10 cellular contexts compared by ENCODE assay signal in genomic region chr3:197352382-197352781, GRCh38. TPM values are rescaled to one million over a fixed set of nuclear protein-coding genes. Genes with fewer than 3 reads are reported as not detected.
DNase-seq lines count a peak whose midpoint lies in the region; ATAC-seq and TF ChIP-seq lines count a peak whose summit lies in the region.
"Had no signal": no experiment of that assay in that cellular context is flagged by ENCODE, and none has a peak within 500 bp of the region (broad histone marks: within the 10 kb centered on the region; RNA-seq: fewer than 3 reads in every experiment).

No MANE protein-coding gene starts in this region.

- H2BK12ac ChIP-seq in neuronal stem cell (ENCODE audit: low read length) = no peak overlapping the region

- H3K4me3 ChIP-seq in BLaER1 (no peak overlapping the region), PC-3 (ENCODE audit: low read length) (no peak overlapping the region), fibroblast of villous mesenchyme (ENCODE audit: low read depth, low read length) (no peak overlapping the region), neuronal stem cell (ENCODE audit: low read length in 2 of 2) (no peak overlapping the region)

- H3K27ac ChIP-seq in BLaER1 = no peak overlapping the region
- no peak overlapping the region for H3K27ac ChIP-seq in PC-3 (ENCODE audit: low read length)
- no peak overlapping the region for H3K27ac ChIP-seq in neuronal stem cell (replicated peaks; ENCODE audit: low read length)

- DNase-seq in PC-3 = peak; percentile 41
- DNase-seq in fibroblast of villous mesenchyme (ENCODE audit: low read depth) = peak; percentile 92
- no peak for DNase-seq in neuronal stem cell (ENCODE audit: low spot score)
- DNase-seq in NCI-H2081 (lab: John Stamatoyannopoulos, UW) = no peak
- DNase-seq in NCI-H345 (lab: John Stamatoyannopoulos, UW) = no peak
- no peak for DNase-seq in DMS153 treated with DMSO at 0.1 percent for 48 hours (lab: John Stamatoyannopoulos, UW; ENCODE audit: unreplicated experiment)
- no peak for DNase-seq in KG1 (lab: John Stamatoyannopoulos, UW)
- DNase-seq: activated CD4-positive, alpha-beta memory T cell treated with anti-CD3 and anti-CD28 coated beads for 36 hours; activated naive CD4-positive, alpha-beta T cell treated with anti-CD3 and anti-CD28 coated beads, Interleukin-2, amount 50 U/mL, for 16 hours had no signal

- no peak overlapping the region for H3K4ac ChIP-seq in neuronal stem cell (ENCODE audit: low read length)

- TF ChIP-seq CTCF in PC-3 (conservative IDR thresholded peaks at IDR 0.05; ENCODE audit: low read depth, low read length) (no peak), fibroblast of villous mesenchyme (IDR thresholded peaks at IDR 0.05; ENCODE audit: insufficient read depth, low read depth, low read length) (no peak)

- H4K20me1 ChIP-seq in BLaER1 (no peaks in the 10 kb centered on the region), PC-3 (ENCODE audit: low read length) (no peaks in the 10 kb centered on the region)

- H3K36me3 ChIP-seq in BLaER1 = no peaks in the 10 kb centered on the region
- H3K36me3 ChIP-seq in PC-3 (ENCODE audit: low read depth, low read length) = no peaks in the 10 kb centered on the region
- H3K36me3 ChIP-seq in neuronal stem cell (replicated peaks in 1 of 2; ENCODE audit: control insufficient read depth in 2 of 2, insufficient read depth in 2 of 2, low read length in 2 of 2) = no peaks in the 10 kb centered on the region

- H2AFZ ChIP-seq in PC-3 (ENCODE audit: low read length) = no peak overlapping the region
- peak overlapping the region; percentile 32 for H2AFZ ChIP-seq in neuronal stem cell (ENCODE audit: low read length)

- no TSS peak for BruUV-seq in PC-3 (replicated peaks; lab: Mats Ljungman, UMichigan)

- no peak overlapping the region for H3K14ac ChIP-seq in neuronal stem cell (ENCODE audit: low read length)

- WGBS in neuronal stem cell (ENCODE audit: extremely low coverage in 2 of 2, insufficient read length in 2 of 2, insufficient replicate concordance in 1 of 2), 2 donors = no CpG with 5 or more reads among the region's 5 CpGs

- no peaks in the 10 kb centered on the region for H3K79me2 ChIP-seq in PC-3 (ENCODE audit: low read length)

- H2BK15ac ChIP-seq in neuronal stem cell (ENCODE audit: low read length) = no peak overlapping the region

- no peaks in the 10 kb centered on the region for H3F3A ChIP-seq in PC-3 (ENCODE audit: low read length, unreplicated experiment)

- H3K9me3 ChIP-seq in BLaER1 = no peaks in the 10 kb centered on the region
- H3K9me3 ChIP-seq in PC-3 (ENCODE audit: low read length) = no peaks in the 10 kb centered on the region
- H3K9me3 ChIP-seq in neuronal stem cell (replicated peaks in 1 of 2; ENCODE audit: control insufficient read depth in 2 of 2, insufficient read depth in 1 of 2, low read depth in 1 of 2, low read length in 2 of 2) = peaks cover 0 to 3% of the 10 kb centered on the region in 2 donors

- no peak overlapping the region for H4K8ac ChIP-seq in neuronal stem cell (ENCODE audit: low read depth, low read length)

- H3K79me1 ChIP-seq in neuronal stem cell (ENCODE audit: low read depth, low read length) = no peaks in the 10 kb centered on the region

- H2BK5ac ChIP-seq in neuronal stem cell (ENCODE audit: low read length) = no peak overlapping the region

- H3K9ac ChIP-seq in BLaER1 (no peak overlapping the region), PC-3 (ENCODE audit: low read length) (no peak overlapping the region), neuronal stem cell (ENCODE audit: low read depth, low read length, poor library complexity) (no peak overlapping the region)

- H3K9me2 ChIP-seq in PC-3 (replicated peaks; ENCODE audit: low read length) = no peaks in the 10 kb centered on the region

- intact Hi-C loops in PC-3 (cut with micrococcal nuclease) = no loop called here

- H3K27me3 ChIP-seq in BLaER1 = no peaks in the 10 kb centered on the region
- H3K27me3 ChIP-seq in PC-3 (ENCODE audit: low read length) = no peaks in the 10 kb centered on the region
- no peaks in the 10 kb centered on the region for H3K27me3 ChIP-seq in neuronal stem cell (ENCODE audit: control insufficient read depth in 3 of 3, insufficient read depth in 3 of 3, low read depth in 1 of 3, low read length in 3 of 3)

- H3K4me1 ChIP-seq in BLaER1 (peaks cover 50% of the 10 kb centered on the region), PC-3 (ENCODE audit: insufficient read depth, low read length) (peaks cover 4% of the 10 kb centered on the region; the same call in 1 of the 2 replicates), neuronal stem cell (ENCODE audit: control insufficient read depth in 2 of 2, insufficient read depth in 1 of 2, low read depth in 1 of 2, low read length in 2 of 2) (peaks cover 20% of the 10 kb centered on the region in 2 donors)

- H2AK5ac ChIP-seq in neuronal stem cell (ENCODE audit: low read depth, low read length) = no peak overlapping the region

- peak; percentile 74 for ATAC-seq in PC-3

- H2BK120ac ChIP-seq in neuronal stem cell (ENCODE audit: low read depth, low read length) = no peak overlapping the region

- CTCF ChIA-PET in PC-3 (lab: Charles Lee) = no interaction called here

- no peak overlapping the region for H3K18ac ChIP-seq in neuronal stem cell (ENCODE audit: low read length)

- H3K23ac ChIP-seq in neuronal stem cell (ENCODE audit: low read depth, low read length, poor library complexity) = no peak overlapping the region

- POLR2A ChIA-PET in PC-3 (lab: Charles Lee; ENCODE audit: unreplicated experiment) = no interaction called here

- no peak overlapping the region for H4K91ac ChIP-seq in neuronal stem cell (ENCODE audit: low read depth, low read length, poor library complexity)

- peak overlapping the region; percentile 27 for H3K4me2 ChIP-seq in BLaER1
- no peak overlapping the region for H3K4me2 ChIP-seq in PC-3 (ENCODE audit: low read length)
- no peak overlapping the region for H3K4me2 ChIP-seq in neuronal stem cell (ENCODE audit: insufficient read depth, low read length, poor library complexity, severe bottlenecking)

RNA-seq across cellular contexts. Expression of gene DLG1, which starts 54.0 kb away (rescaled TPM):
- total RNA-seq in PC-3 (2014; rRNA removed) (60.8 and 77.8 TPM in 2 replicates), fibroblast of villous mesenchyme (51.9 and 87.7 TPM in 2 replicates)
- polyA plus RNA-seq in neuronal stem cell (2013, experiment 1 of 2) = 47.6 TPM
- 47.6 TPM for polyA plus RNA-seq in neuronal stem cell (2013, experiment 2 of 2)

Comparison
In these comparisons a context has a peak if more than half of its experiments do, and no peak if none do; other contexts are left out.
1. DNase-seq: peak in PC-3 (single experiment) and fibroblast of villous mesenchyme (single experiment); none in neuronal stem cell (single experiment), NCI-H2081 (0 of 2), NCI-H345 (single experiment), DMS153 treated with DMSO at 0.1 percent for 48 hours (single experiment) and KG1 (single experiment).